ENCODE assay signal across 23 cellular contexts in the genomic region with DNA sequence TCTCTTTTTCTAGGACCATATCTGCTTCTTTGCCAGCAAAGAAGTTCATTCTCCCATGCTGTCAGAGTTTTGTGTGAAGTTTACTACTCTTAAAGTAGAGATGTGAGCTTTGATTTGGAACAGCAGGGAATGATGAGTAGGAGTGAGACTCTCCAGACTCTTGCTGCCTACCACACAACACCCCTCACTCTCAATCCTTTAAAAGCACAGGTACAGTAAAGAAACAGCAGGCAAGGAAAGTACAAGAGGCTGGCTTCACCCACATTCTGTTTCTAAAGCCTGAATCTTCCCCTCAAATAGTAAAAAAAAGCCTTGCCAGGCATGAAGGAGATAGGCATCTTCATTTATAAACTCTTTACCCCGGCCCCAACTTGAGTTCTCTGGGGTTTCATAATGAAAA.
"Had no signal": no experiment of that assay in that cellular context is flagged by ENCODE, and none has a peak within 500 bp of the region (broad histone marks: within the 10 kb centered on the region; RNA-seq: fewer than 3 reads in every experiment).

No MANE protein-coding gene starts in this region.

- H3K27me3 Mint-ChIP-seq: activated naive CD8-positive, alpha-beta T cell treated with anti-CD3 and anti-CD28 coated beads for 36 hours; activated T-cell treated with anti-CD3 and anti-CD28 coated beads, Interleukin-2, amount 50 U/mL, for 24 hours had no signal

- H3K4me3 Mint-ChIP-seq: activated naive CD8-positive, alpha-beta T cell treated with anti-CD3 and anti-CD28 coated beads for 36 hours; activated T-cell treated with anti-CD3 and anti-CD28 coated beads, Interleukin-2, amount 50 U/mL, for 24 hours; mesothelial cell of epicardium; natural killer cell had no signal

- H3K4me1 ChIP-seq: colonic mucosa had no signal

- H3K27ac ChIP-seq: colonic mucosa, pancreas, thoracic aorta, upper lobe of left lung had no signal

- H3K27ac Mint-ChIP-seq: activated naive CD8-positive, alpha-beta T cell treated with anti-CD3 and anti-CD28 coated beads for 36 hours; activated T-cell treated with anti-CD3 and anti-CD28 coated beads, Interleukin-2, amount 50 U/mL, for 24 hours; activated T-helper 2 cell treated with anti-CD3 and anti-CD28 coated beads, Interferon-gamma antibody, Interleukin-2, Interleukin-4, amounts not matched to agents 10 μg/mL and 5 μg/mL and 100 μg/mL, durations not matched to agents 14 hours and 24 hours and 36 hours; mesothelial cell of epicardium had no signal

- H3K4me1 Mint-ChIP-seq: activated naive CD8-positive, alpha-beta T cell treated with anti-CD3 and anti-CD28 coated beads for 36 hours; mesothelial cell of epicardium had no signal

- FAIRE-seq: astrocyte, kidney, pancreas, small intestine had no signal

- H3K9me3 Mint-ChIP-seq: activated naive CD8-positive, alpha-beta T cell treated with anti-CD3 and anti-CD28 coated beads for 36 hours; activated T-cell treated with anti-CD3 and anti-CD28 coated beads, Interleukin-2, amount 50 U/mL, for 24 hours; activated T-helper 2 cell treated with anti-CD3 and anti-CD28 coated beads, Interferon-gamma antibody, Interleukin-2, Interleukin-4, amounts not matched to agents 10 μg/mL and 5 μg/mL and 100 μg/mL, durations not matched to agents 14 hours and 24 hours and 36 hours; natural killer cell had no signal

- DNase-seq: activated CD4-positive, alpha-beta T cell treated with anti-CD3 and anti-CD28 coated beads, Interleukin-2, amount 50 U/mL, for 4 hours; activated CD8-positive, alpha-beta memory T cell treated with anti-CD3 and anti-CD28 coated beads for 24 hours; activated CD8-positive, alpha-beta memory T cell treated with anti-CD3 and anti-CD28 coated beads, Interleukin-2, amount 50 U/mL, for 4 hours; activated naive CD4-positive, alpha-beta T cell treated with Interleukin-2 at 50 U/mL for 16 hours; activated naive CD8-positive, alpha-beta T cell treated with anti-CD3 and anti-CD28 coated beads for 36 hours; activated T-cell treated with anti-CD3 and anti-CD28 coated beads, Interleukin-2, amount 50 U/mL, for 24 hours; colonic mucosa; erythroblast; foreskin fibroblast; kidney; natural killer cell; pancreas; small intestine; stimulated activated CD4-positive, alpha-beta T cell treated with anti-CD3 and anti-CD28 coated beads, Interleukin-15, amount 100 ng/mL, for 24 hours; stimulated activated naive CD4-positive, alpha-beta T cell treated with Interleukin-2 at 50 U/mL for 16 hours; T-helper 9 cell; upper lobe of left lung had no signal

- H3K4me3 ChIP-seq: colonic mucosa, lung, pancreas, thoracic aorta, upper lobe of left lung had no signal

- H3K36me3 ChIP-seq: colonic mucosa had no signal

- H3K9me3 ChIP-seq: colonic mucosa, pancreas, thoracic aorta, upper lobe of left lung had no signal

- ATAC-seq: natural killer cell, pancreas, sciatic nerve had no signal
